8 cellular contexts compared by ENCODE assay signal in the genomic region with DNA sequence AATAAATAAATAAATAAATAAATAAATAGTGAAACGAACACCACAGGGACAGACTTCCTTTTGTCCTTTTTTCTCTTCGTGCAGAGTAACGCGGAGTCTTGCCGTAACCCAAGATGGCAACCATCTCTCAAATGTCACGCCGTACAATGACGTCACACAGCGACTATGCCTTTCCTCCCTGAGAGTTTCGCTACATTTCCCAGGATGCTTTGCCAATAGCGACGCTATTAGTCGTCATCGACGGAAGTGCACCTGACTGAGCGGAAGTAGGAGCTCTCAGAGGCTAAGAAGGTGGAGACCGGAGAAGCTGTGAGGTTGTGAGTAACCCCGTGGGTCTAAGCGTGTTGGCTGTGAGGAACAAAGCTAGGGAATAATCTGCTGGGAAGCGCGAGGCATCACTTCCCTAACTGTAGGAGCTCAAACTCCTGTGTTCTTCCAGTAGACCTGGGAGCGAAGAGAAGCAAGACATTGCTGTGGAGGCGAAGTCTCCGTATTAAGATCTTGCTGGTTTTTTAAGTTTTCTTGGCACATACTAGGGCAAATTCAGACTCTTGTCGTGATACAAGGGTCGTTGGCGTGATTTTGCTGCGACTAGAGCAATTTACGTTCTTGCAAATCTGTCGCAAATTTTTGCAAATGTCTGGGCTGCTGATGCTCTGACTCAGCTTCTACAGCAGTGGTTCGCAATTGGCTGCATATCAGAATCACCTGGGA. TPM values are rescaled to one million over a fixed set of nuclear protein-coding genes. Genes with fewer than 3 reads are reported as not detected.
DNase-seq lines count a peak whose midpoint lies in the region; ATAC-seq lines count a peak whose summit lies in the region.

A gene with protein sequence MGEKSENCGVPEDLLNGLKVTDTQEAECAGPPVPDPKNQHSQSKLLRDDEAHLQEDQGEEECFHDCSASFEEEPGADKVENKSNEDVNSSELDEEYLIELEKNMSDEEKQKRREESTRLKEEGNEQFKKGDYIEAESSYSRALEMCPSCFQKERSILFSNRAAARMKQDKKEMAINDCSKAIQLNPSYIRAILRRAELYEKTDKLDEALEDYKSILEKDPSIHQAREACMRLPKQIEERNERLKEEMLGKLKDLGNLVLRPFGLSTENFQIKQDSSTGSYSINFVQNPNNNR (plus strand): TSS at position 263 of the 714 bp plus-strand sequence. CDS start 1,390 bp downstream, outside the sequence.

- intact Hi-C loops in dendritic cell treated with granulocyte-macrophage colony-stimulating factor and Interleukin-4, amounts not matched to agents 40 ng/mL and 50 ng/mL, for 4 days (cut with micrococcal nuclease): no loop called here

- H3K36me3 Mint-ChIP-seq in dendritic cell treated with granulocyte-macrophage colony-stimulating factor and Interleukin-4, amounts not matched to agents 40 ng/mL and 50 ng/mL, for 4 days (ENCODE audit: low read depth): peaks cover 40% of the 10 kb centered on the region

- peak within 1 kb of the TSS; percentile 98 for H3K4me3 Mint-ChIP-seq in dendritic cell treated with granulocyte-macrophage colony-stimulating factor and Interleukin-4, amounts not matched to agents 40 ng/mL and 50 ng/mL, for 4 days

- peaks cover 23% of the 10 kb centered on the region for H3K4me1 Mint-ChIP-seq in dendritic cell treated with granulocyte-macrophage colony-stimulating factor and Interleukin-4, amounts not matched to agents 40 ng/mL and 50 ng/mL, for 4 days (ENCODE audit: low read depth)

- ATAC-seq in GM19351 (IDR thresholded peaks at IDR 0.05; ENCODE audit: unreplicated experiment) (peak; percentile 100), HG03521 (IDR thresholded peaks at IDR 0.05; ENCODE audit: unreplicated experiment) (peak; percentile 100), left lobe of liver (peak; percentile 99)

- peaks cover 2% of the 10 kb centered on the region for H3K27me3 Mint-ChIP-seq in dendritic cell treated with granulocyte-macrophage colony-stimulating factor and Interleukin-4, amounts not matched to agents 40 ng/mL and 50 ng/mL, for 4 days

- DNase-seq in C1 segment of cervical spinal cord (lab: John Stamatoyannopoulos, UW): peak; percentile 22 to 96 (median 90)
- DNase-seq in NCI-H748 (lab: John Stamatoyannopoulos, UW; ENCODE audit: unreplicated experiment): peak; percentile 99
- DNase-seq in activated CD4-positive, alpha-beta T cell treated with anti-CD3 and anti-CD28 coated beads, Interleukin-2, amount 50 U/mL, for 1 hour: peak; percentile 91
- peak; percentile 96 for DNase-seq in left lobe of liver (ENCODE audit: low spot score)
- DNase-seq in stimulated activated CD4-positive, alpha-beta T cell treated with anti-CD3 and anti-CD28 coated beads, Interleukin-2, amount 100 ng/mL, for 4 hours (ENCODE audit: low read depth): peak; percentile 93

- H3K27ac Mint-ChIP-seq in dendritic cell treated with granulocyte-macrophage colony-stimulating factor and Interleukin-4, amounts not matched to agents 40 ng/mL and 50 ng/mL, for 4 days: peak within 1 kb of the TSS; percentile 97

- H3K9me3 Mint-ChIP-seq in dendritic cell treated with granulocyte-macrophage colony-stimulating factor and Interleukin-4, amounts not matched to agents 40 ng/mL and 50 ng/mL, for 4 days: no peaks in the 10 kb centered on the region

RNA-seq across cellular contexts. Expression of the gene that starts here (rescaled TPM):
- total RNA-seq in left lobe of liver: 18.2 TPM

Comparison
In these comparisons a context has a peak if more than half of its experiments do, and no peak if none do; other contexts are left out.
1. Peak in every context shown above with its lines: DNase-seq and ATAC-seq.